10 cellular contexts compared by ENCODE assay signal in the genomic region with DNA sequence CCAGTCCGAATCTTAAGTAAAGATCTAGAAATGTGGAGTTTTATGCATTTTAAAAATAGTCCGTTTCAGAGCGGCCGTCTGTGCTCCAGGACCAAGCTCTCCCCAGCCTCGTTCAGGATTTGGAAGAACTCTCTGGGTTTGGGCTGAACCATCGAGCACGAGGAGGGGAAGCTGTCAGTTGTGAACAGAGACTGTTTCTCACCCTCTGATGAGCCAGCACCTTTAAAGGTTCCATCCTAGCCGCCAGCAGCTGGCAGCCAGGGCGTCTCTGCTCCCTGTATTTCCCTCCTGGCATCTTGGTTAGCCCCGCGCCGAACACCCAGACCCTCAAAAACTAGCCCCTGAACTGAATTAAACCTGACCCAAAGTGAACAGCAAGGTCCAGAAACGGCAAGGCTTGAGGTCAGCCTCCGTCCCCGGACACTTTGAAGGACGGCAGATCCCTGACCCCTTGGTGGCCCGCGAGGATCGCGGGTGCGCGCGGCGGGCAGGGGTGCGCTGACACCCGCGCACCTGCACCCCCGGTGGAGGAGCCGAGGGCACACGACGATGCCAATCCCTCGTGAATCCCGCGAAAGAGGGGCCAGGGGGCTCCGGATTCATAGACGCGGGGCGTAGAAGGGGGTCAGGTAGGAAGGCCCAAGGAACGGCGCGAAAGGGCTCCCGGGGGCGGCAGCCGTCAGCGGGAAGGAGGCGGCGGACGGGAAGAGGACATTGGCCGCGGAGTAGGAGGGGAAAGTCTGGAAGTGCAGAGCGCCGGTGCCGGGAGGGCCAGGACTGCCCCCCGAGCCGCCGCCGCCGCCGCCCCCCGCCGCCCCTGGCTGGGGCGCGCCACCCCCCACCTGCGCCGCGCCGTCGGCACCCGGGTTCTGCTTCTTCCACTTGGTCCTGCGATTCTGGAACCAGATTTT. TPM values are rescaled to one million over a fixed set of nuclear protein-coding genes. Genes with fewer than 3 reads are reported as not detected.
DNase-seq lines count a peak whose midpoint lies in the region; ATAC-seq, FAIRE-seq and TF ChIP-seq lines count a peak whose summit lies in the region.
"Had no signal": no experiment of that assay in that cellular context is flagged by ENCODE, and none has a peak within 500 bp of the region (broad histone marks: within the 10 kb centered on the region; RNA-seq: fewer than 3 reads in every experiment).

No MANE protein-coding gene starts in this region.

- peak overlapping the region; percentile 45 for H3K4me2 ChIP-seq in keratinocyte (ENCODE audit: control insufficient read depth, extremely low read depth, insufficient read depth, low read depth, low read length)

- H3K36me3 ChIP-seq in H7 (replicated peaks; ENCODE audit: control insufficient read depth, insufficient read depth, low read length) = no peaks in the 10 kb centered on the region
- no peaks in the 10 kb centered on the region for H3K36me3 ChIP-seq in keratinocyte (ENCODE audit: control insufficient read depth in 2 of 2, extremely low read depth in 1 of 2, insufficient read depth in 2 of 2, low read length in 2 of 2)

- POLR2A ChIA-PET in activated naive CD8-positive, alpha-beta T cell treated with anti-CD3 and anti-CD28 coated beads, Interleukin-2, amount 10 ng/mL, durations not matched to agents 7 days and 5 days (lab: Charles Lee) = no interaction called here

- H3K27me3 ChIP-seq in H7 (ENCODE audit: control insufficient read depth, insufficient read depth, low read length) = peaks cover 56% of the 10 kb centered on the region
- H3K27me3 ChIP-seq in keratinocyte (ENCODE audit: control insufficient read depth, extremely low read depth, insufficient read depth, low read length) = peaks cover 14% of the 10 kb centered on the region

- H3K9me1 ChIP-seq in keratinocyte (ENCODE audit: control insufficient read depth, extremely low read depth, insufficient read depth, low read length) = no peaks in the 10 kb centered on the region

- no peak overlapping the region for H3K27ac Mint-ChIP-seq in activated naive CD8-positive, alpha-beta T cell treated with anti-CD3 and anti-CD28 coated beads, Interleukin-2, amount 10 ng/mL, durations not matched to agents 7 days and 5 days

- TF ChIP-seq CTCF in keratinocyte (optimal IDR thresholded peaks at IDR 0.05 in 1 of 3, IDR thresholded peaks at IDR 0.05 in 1 of 3, conservative IDR thresholded peaks at IDR 0.05 in 1 of 3; ENCODE audit: extremely low read depth in 1 of 3, insufficient read depth in 2 of 3, low read length in 3 of 3) = no peak

- H3K4me3 ChIP-seq in H7 (ENCODE audit: insufficient read depth, low read depth, low read length) (peak overlapping the region; percentile 70), keratinocyte (ENCODE audit: control insufficient read depth in 2 of 3, extremely low read depth in 1 of 3, insufficient read depth in 2 of 3, low read depth in 1 of 3, low read length in 3 of 3) (no peak overlapping the region)

- H3K9me3 Mint-ChIP-seq in activated naive CD8-positive, alpha-beta T cell treated with anti-CD3 and anti-CD28 coated beads, Interleukin-2, amount 10 ng/mL, durations not matched to agents 7 days and 5 days = no peaks in the 10 kb centered on the region

- H3K9ac ChIP-seq in keratinocyte (ENCODE audit: control insufficient read depth, extremely low read depth, insufficient read depth, low read length) = no peak overlapping the region

- no peaks in the 10 kb centered on the region for H3K9me3 ChIP-seq in keratinocyte (ENCODE audit: control insufficient read depth, low read depth, low read length)

- peaks cover 12% of the 10 kb centered on the region for H3K4me1 Mint-ChIP-seq in activated naive CD8-positive, alpha-beta T cell treated with anti-CD3 and anti-CD28 coated beads, Interleukin-2, amount 10 ng/mL, durations not matched to agents 7 days and 5 days

- H4K20me1 ChIP-seq in keratinocyte (ENCODE audit: control insufficient read depth, extremely low read depth, insufficient read depth, low read length) = no peaks in the 10 kb centered on the region

- ATAC-seq in activated naive CD8-positive, alpha-beta T cell treated with anti-CD3 and anti-CD28 coated beads, Interleukin-2, amount 10 ng/mL, durations not matched to agents 7 days and 5 days (ENCODE audit: low read depth) = no peak
- ATAC-seq in GM18520 (IDR thresholded peaks at IDR 0.05; ENCODE audit: unreplicated experiment) = no peak

- dilution Hi-C loops in keratinocyte (cut with MboI; ENCODE audit: extremely low pct_ligation_motif_present, low sequenced_read_pairs) = no loop called here

- H3K4me3 Mint-ChIP-seq in activated naive CD8-positive, alpha-beta T cell treated with anti-CD3 and anti-CD28 coated beads, Interleukin-2, amount 10 ng/mL, durations not matched to agents 7 days and 5 days = peak overlapping the region; percentile 19

- no peaks in the 10 kb centered on the region for H3K36me3 Mint-ChIP-seq in activated naive CD8-positive, alpha-beta T cell treated with anti-CD3 and anti-CD28 coated beads, Interleukin-2, amount 10 ng/mL, durations not matched to agents 7 days and 5 days

- no peak for FAIRE-seq in keratinocyte (lab: Jason Lieb, UNC)

- no peak overlapping the region for H2AFZ ChIP-seq in keratinocyte (ENCODE audit: control insufficient read depth, low read length)

- H3K79me2 ChIP-seq in keratinocyte (ENCODE audit: control insufficient read depth, insufficient read depth, low read length) = no peaks in the 10 kb centered on the region

- peaks cover 80% of the 10 kb centered on the region for H3K27me3 Mint-ChIP-seq in activated naive CD8-positive, alpha-beta T cell treated with anti-CD3 and anti-CD28 coated beads, Interleukin-2, amount 10 ng/mL, durations not matched to agents 7 days and 5 days

- peaks cover 10% of the 10 kb centered on the region for H3K4me1 ChIP-seq in keratinocyte (ENCODE audit: control insufficient read depth, extremely low read depth, insufficient read depth, low read length)

- no peak overlapping the region for H3K27ac ChIP-seq in keratinocyte (ENCODE audit: control insufficient read depth, insufficient read depth, low read length)

- DNase-seq in H7 (peak; percentile 77), keratinocyte (ENCODE audit: low read depth, low spot score) (no peak), putamen (ENCODE audit: low spot score) (peak; percentile 39), NCI-H82 (lab: John Stamatoyannopoulos, UW) (no peak), NCI-H2107 (lab: John Stamatoyannopoulos, UW) (no peak)
- no peak for DNase-seq in activated naive CD8-positive, alpha-beta T cell treated with anti-CD3 and anti-CD28 coated beads, Interleukin-2, amount 10 ng/mL, durations not matched to agents 7 days and 5 days
- DNase-seq: activated gamma-delta T cell treated with Interleukin-2 at 50 U/mL for 16 hours, Karpas-422, NCI-H2029 treated with DMSO at 0.1 percent for 48 hours had no signal

RNA-seq across cellular contexts. Expression of a gene that starts 2.8 kb away (rescaled TPM):
- total RNA-seq in H7 (2014; rRNA removed; shearing (Covaris generic)) = 57.8 and 65.1 TPM in 2 replicates
- not detected for total RNA-seq in activated naive CD8-positive, alpha-beta T cell treated with anti-CD3 and anti-CD28 coated beads, Interleukin-2, amount 10 ng/mL, durations not matched to agents 7 days and 5 days
- polyA plus RNA-seq in keratinocyte = 0.89 to 3.6 TPM (median 1.9 TPM) in 3 replicates
- 3.4 TPM for polyA plus RNA-seq in keratinocyte (2011; ENCODE audit: low read depth)
- 1.4 and 3.2 TPM in 2 replicates for polyA plus RNA-seq in keratinocyte (2011; cell fraction: cytosol; rRNA removed)
- polyA plus RNA-seq in keratinocyte (2011; cell fraction: nucleus; rRNA removed) = 1.3 and 1.7 TPM in 2 replicates
- 1.9 and 3.3 TPM in 2 replicates for polyA plus RNA-seq in keratinocyte (2012; ENCODE audit: low replicate concordance)
- polyA minus RNA-seq in keratinocyte = 1.0 to 2.5 TPM (median 1.2 TPM) in 3 replicates
- 3.5 TPM for polyA minus RNA-seq in keratinocyte (2011; cell fraction: cytosol; rRNA and poly(A)+ RNA removed)
- 1.5 and 1.7 TPM in 2 replicates for polyA minus RNA-seq in keratinocyte (2011; cell fraction: nucleus; rRNA and poly(A)+ RNA removed)

RNA-seq across cellular contexts. Expression of a gene that starts 14.5 kb away (rescaled TPM):
- 26.2 and 29.6 TPM in 2 replicates for total RNA-seq in H7 (2014; rRNA removed; shearing (Covaris generic))
- 10 to 100 TPM; 21.4 to 24.3 TPM for total RNA-seq in activated naive CD8-positive, alpha-beta T cell treated with anti-CD3 and anti-CD28 coated beads, Interleukin-2, amount 10 ng/mL, durations not matched to agents 7 days and 5 days
- polyA plus RNA-seq in keratinocyte = 13.1 to 17.7 TPM (median 17.2 TPM) in 3 replicates
- polyA plus RNA-seq in keratinocyte (2011; ENCODE audit: low read depth) = 8.9 TPM
- polyA plus RNA-seq in keratinocyte (2011; cell fraction: cytosol; rRNA removed) = 13.2 and 14.6 TPM in 2 replicates
- 9.3 and 13.0 TPM in 2 replicates for polyA plus RNA-seq in keratinocyte (2011; cell fraction: nucleus; rRNA removed)
- 22.6 and 25.2 TPM in 2 replicates for polyA plus RNA-seq in keratinocyte (2012; ENCODE audit: low replicate concordance)
- 8.3 to 8.7 TPM (median 8.4 TPM) in 3 replicates for polyA minus RNA-seq in keratinocyte
- polyA minus RNA-seq in keratinocyte (2011; cell fraction: cytosol; rRNA and poly(A)+ RNA removed) = 15.3 TPM
- 3.1 and 4.6 TPM in 2 replicates for polyA minus RNA-seq in keratinocyte (2011; cell fraction: nucleus; rRNA and poly(A)+ RNA removed)

RNA-seq across cellular contexts. Expression of a gene that starts 28.4 kb away (rescaled TPM):
- 214 and 241 TPM in 2 replicates for total RNA-seq in H7 (2014; rRNA removed; shearing (Covaris generic))
- 10 to 100 TPM; 25.3 to 28.0 TPM for total RNA-seq in activated naive CD8-positive, alpha-beta T cell treated with anti-CD3 and anti-CD28 coated beads, Interleukin-2, amount 10 ng/mL, durations not matched to agents 7 days and 5 days
- 310 to 528 TPM (median 427 TPM) in 3 replicates for polyA plus RNA-seq in keratinocyte
- polyA plus RNA-seq in keratinocyte (2011; ENCODE audit: low read depth) = 38.5 TPM
- 212 and 359 TPM in 2 replicates for polyA plus RNA-seq in keratinocyte (2011; cell fraction: cytosol; rRNA removed)
- 329 and 426 TPM in 2 replicates for polyA plus RNA-seq in keratinocyte (2011; cell fraction: nucleus; rRNA removed)
- 96.8 and 332 TPM in 2 replicates for polyA plus RNA-seq in keratinocyte (2012; ENCODE audit: low replicate concordance)
- 145 to 269 TPM (median 183 TPM) in 3 replicates for polyA minus RNA-seq in keratinocyte
- 150 TPM for polyA minus RNA-seq in keratinocyte (2011; cell fraction: cytosol; rRNA and poly(A)+ RNA removed)
- 149 and 237 TPM in 2 replicates for polyA minus RNA-seq in keratinocyte (2011; cell fraction: nucleus; rRNA and poly(A)+ RNA removed)

Comparison
In these comparisons a context has a peak if more than half of its experiments do, and no peak if none do; other contexts are left out.
1. DNase-seq: peak in H7 (single experiment) and putamen (single experiment); none in activated naive CD8-positive, alpha-beta T cell treated with anti-CD3 and anti-CD28 coated beads, Interleukin-2, amount 10 ng/mL, durations not matched to agents 7 days and 5 days (single experiment), keratinocyte (single experiment), NCI-H82 (single experiment) and NCI-H2107 (single experiment).
2. RNA of a gene that starts 2.8 kb away (total RNA-seq): 57.8 to 65.1 TPM in H7; not detected in activated naive CD8-positive, alpha-beta T cell treated with anti-CD3 and anti-CD28 coated beads, Interleukin-2, amount 10 ng/mL, durations not matched to agents 7 days and 5 days; every median in the first group is over 10 times any median in the second.